Comparison of ENCODE assay signal across 1 cellular context in the genomic region with DNA sequence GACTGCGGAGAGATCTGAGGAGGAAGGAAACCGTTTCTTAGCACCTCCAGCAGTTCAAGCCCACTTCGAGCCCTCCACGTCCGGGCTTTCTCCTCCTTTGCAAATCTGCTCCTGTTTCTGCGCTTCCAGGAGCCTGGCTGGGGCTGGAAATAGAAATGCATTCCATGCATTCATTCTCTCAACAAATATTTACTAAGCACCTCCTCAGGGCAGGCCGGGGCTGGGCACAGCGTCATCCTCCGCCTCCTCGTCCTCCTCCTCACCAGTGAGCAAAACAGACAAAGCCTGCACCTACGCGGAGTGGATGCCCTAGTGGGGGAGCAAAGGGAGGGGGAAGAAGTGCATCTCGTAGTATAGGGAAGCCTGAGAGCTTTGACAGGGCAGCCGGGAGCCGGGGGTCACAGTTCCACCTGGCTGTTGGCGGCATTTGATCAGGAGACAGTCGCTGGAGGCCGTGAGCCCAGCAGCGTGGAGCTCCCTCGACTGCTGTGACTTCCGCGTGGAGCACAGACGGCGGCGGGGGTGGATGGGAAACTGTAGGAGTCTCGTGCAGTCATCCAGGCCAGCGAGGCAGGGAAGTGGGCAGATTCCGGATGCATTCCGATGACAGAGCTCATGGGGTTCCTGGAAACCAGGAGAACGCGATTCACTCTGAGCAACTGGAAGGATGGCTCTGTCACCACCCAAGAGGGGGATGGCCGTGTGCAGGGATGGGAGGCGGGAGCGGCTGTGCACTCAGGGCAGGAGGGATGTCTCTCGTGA.
TF ChIP-seq lines count a peak whose summit lies in the region.

No MANE protein-coding gene starts in this region.

TF ChIP-seq in GM23338, 12 proteins besides CTCF, POLR2A, EP300 and RAD21 (continued from another document):
- TF ChIP-seq, protein P1, sequence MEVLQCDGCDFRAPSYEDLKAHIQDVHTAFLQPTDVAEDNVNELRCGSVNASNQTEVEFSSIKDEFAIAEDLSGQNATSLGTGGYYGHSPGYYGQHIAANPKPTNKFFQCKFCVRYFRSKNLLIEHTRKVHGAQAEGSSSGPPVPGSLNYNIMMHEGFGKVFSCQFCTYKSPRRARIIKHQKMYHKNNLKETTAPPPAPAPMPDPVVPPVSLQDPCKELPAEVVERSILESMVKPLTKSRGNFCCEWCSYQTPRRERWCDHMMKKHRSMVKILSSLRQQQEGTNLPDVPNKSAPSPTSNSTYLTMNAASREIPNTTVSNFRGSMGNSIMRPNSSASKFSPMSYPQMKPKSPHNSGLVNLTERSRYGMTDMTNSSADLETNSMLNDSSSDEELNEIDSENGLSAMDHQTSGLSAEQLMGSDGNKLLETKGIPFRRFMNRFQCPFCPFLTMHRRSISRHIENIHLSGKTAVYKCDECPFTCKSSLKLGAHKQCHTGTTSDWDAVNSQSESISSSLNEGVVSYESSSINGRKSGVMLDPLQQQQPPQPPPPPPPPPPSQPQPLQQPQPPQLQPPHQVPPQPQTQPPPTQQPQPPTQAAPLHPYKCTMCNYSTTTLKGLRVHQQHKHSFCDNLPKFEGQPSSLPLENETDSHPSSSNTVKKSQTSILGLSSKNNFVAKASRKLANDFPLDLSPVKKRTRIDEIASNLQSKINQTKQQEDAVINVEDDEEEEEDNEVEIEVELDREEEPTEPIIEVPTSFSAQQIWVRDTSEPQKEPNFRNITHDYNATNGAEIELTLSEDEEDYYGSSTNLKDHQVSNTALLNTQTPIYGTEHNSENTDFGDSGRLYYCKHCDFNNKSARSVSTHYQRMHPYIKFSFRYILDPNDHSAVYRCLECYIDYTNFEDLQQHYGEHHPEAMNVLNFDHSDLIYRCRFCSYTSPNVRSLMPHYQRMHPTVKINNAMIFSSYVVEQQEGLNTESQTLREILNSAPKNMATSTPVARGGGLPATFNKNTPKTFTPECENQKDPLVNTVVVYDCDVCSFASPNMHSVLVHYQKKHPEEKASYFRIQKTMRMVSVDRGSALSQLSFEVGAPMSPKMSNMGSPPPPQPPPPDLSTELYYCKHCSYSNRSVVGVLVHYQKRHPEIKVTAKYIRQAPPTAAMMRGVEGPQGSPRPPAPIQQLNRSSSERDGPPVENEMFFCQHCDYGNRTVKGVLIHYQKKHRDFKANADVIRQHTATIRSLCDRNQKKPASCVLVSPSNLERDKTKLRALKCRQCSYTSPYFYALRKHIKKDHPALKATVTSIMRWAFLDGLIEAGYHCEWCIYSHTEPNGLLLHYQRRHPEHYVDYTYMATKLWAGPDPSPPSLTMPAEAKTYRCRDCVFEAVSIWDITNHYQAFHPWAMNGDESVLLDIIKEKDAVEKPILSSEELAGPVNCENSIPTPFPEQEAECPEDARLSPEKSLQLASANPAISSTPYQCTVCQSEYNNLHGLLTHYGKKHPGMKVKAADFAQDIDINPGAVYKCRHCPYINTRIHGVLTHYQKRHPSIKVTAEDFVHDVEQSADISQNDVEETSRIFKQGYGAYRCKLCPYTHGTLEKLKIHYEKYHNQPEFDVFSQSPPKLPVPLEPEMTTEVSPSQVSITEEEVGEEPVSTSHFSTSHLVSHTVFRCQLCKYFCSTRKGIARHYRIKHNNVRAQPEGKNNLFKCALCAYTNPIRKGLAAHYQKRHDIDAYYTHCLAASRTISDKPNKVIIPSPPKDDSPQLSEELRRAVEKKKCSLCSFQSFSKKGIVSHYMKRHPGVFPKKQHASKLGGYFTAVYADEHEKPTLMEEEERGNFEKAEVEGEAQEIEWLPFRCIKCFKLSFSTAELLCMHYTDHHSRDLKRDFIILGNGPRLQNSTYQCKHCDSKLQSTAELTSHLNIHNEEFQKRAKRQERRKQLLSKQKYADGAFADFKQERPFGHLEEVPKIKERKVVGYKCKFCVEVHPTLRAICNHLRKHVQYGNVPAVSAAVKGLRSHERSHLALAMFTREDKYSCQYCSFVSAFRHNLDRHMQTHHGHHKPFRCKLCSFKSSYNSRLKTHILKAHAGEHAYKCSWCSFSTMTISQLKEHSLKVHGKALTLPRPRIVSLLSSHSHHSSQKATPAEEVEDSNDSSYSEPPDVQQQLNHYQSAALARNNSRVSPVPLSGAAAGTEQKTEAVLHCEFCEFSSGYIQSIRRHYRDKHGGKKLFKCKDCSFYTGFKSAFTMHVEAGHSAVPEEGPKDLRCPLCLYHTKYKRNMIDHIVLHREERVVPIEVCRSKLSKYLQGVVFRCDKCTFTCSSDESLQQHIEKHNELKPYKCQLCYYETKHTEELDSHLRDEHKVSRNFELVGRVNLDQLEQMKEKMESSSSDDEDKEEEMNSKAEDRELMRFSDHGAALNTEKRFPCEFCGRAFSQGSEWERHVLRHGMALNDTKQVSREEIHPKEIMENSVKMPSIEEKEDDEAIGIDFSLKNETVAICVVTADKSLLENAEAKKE (CRISPR knock-in tag; IDR thresholded peaks at IDR 0.05), result no peak
- TF ChIP-seq ZNF114 (CRISPR knock-in tag; IDR thresholded peaks at IDR 0.05) (no peak), CREB1 (CRISPR knock-in tag; IDR thresholded peaks at IDR 0.05; ENCODE audit: low read depth) (no peak), ZNF331 (CRISPR knock-in tag; IDR thresholded peaks at IDR 0.05; ENCODE audit: low read depth) (no peak), EZH2 (IDR thresholded peaks at IDR 0.05; ENCODE audit: low read depth, unreplicated experiment) (no peak)
